13 cellular contexts compared by ENCODE assay signal in genomic region chr11:111737877-111738205, GRCh38. TPM values are rescaled to one million over a fixed set of nuclear protein-coding genes. Genes with fewer than 3 reads are reported as not detected.
DNase-seq lines count a peak whose midpoint lies in the region; ATAC-seq, FAIRE-seq and TF ChIP-seq lines count a peak whose summit lies in the region.
"Had no signal": no experiment of that assay in that cellular context is flagged by ENCODE, and none has a peak within 500 bp of the region (broad histone marks: within the 10 kb centered on the region; RNA-seq: fewer than 3 reads in every experiment).

No MANE protein-coding gene starts in this region.

- H3K36me3 ChIP-seq in left ventricle myocardium inferior (peaks cover 29% of the 10 kb centered on the region), uterus (no peaks in the 10 kb centered on the region)

- no peaks in the 10 kb centered on the region for H3K9me3 Mint-ChIP-seq in activated naive CD8-positive, alpha-beta T cell treated with anti-CD3 and anti-CD28 coated beads, Interleukin-2, amount 50 U/mL, for 24 hours
- no peaks in the 10 kb centered on the region for H3K9me3 Mint-ChIP-seq in activated naive CD8-positive, alpha-beta T cell treated with anti-CD3 and anti-CD28 coated beads for 36 hours
- H3K9me3 Mint-ChIP-seq in osteocyte (ENCODE audit: unreplicated experiment): no peaks in the 10 kb centered on the region
- no peaks in the 10 kb centered on the region for H3K9me3 Mint-ChIP-seq in activated T-helper 1 cell treated with anti-CD3 and anti-CD28 coated beads, Interleukin-12 subunit alpha, Interleukin-12 subunit beta, Interleukin-2, Interleukin-4 antibody, amounts not matched to agents 30 ng/mL and 10 ng/mL and 1 ng/mL, durations not matched to agents 14 hours and 24 hours and 36 hours

- H3K4me3 ChIP-seq in left ventricle myocardium inferior (no peak overlapping the region), uterus (no peak overlapping the region)
- H3K4me3 ChIP-seq: K562 had no signal

- H3K27me3 Mint-ChIP-seq in activated naive CD8-positive, alpha-beta T cell treated with anti-CD3 and anti-CD28 coated beads, Interleukin-2, amount 50 U/mL, for 24 hours: no peaks in the 10 kb centered on the region
- H3K27me3 Mint-ChIP-seq in activated naive CD8-positive, alpha-beta T cell treated with anti-CD3 and anti-CD28 coated beads for 36 hours: no peaks in the 10 kb centered on the region
- H3K27me3 Mint-ChIP-seq in osteocyte (ENCODE audit: unreplicated experiment): no peaks in the 10 kb centered on the region
- H3K27me3 Mint-ChIP-seq in activated T-helper 1 cell treated with anti-CD3 and anti-CD28 coated beads, Interleukin-12 subunit alpha, Interleukin-12 subunit beta, Interleukin-2, Interleukin-4 antibody, amounts not matched to agents 30 ng/mL and 10 ng/mL and 1 ng/mL, durations not matched to agents 14 hours and 24 hours and 36 hours (ENCODE audit: insufficient read depth): no peaks in the 10 kb centered on the region

- no peak for ATAC-seq in activated naive CD8-positive, alpha-beta T cell treated with anti-CD3 and anti-CD28 coated beads, Interleukin-2, amount 50 U/mL, for 24 hours
- ATAC-seq: K562 had no signal

- peaks cover 1% of the 10 kb centered on the region for H3K4me1 Mint-ChIP-seq in activated naive CD8-positive, alpha-beta T cell treated with anti-CD3 and anti-CD28 coated beads, Interleukin-2, amount 50 U/mL, for 24 hours
- peaks cover 2% of the 10 kb centered on the region for H3K4me1 Mint-ChIP-seq in activated naive CD8-positive, alpha-beta T cell treated with anti-CD3 and anti-CD28 coated beads for 36 hours
- peaks cover 52% of the 10 kb centered on the region for H3K4me1 Mint-ChIP-seq in osteocyte (ENCODE audit: unreplicated experiment)
- peaks cover 4% of the 10 kb centered on the region for H3K4me1 Mint-ChIP-seq in activated T-helper 1 cell treated with anti-CD3 and anti-CD28 coated beads, Interleukin-12 subunit alpha, Interleukin-12 subunit beta, Interleukin-2, Interleukin-4 antibody, amounts not matched to agents 30 ng/mL and 10 ng/mL and 1 ng/mL, durations not matched to agents 14 hours and 24 hours and 36 hours (ENCODE audit: low read depth)

- H3K27me3 ChIP-seq in left ventricle myocardium inferior (ENCODE audit: low read depth) (no peaks in the 10 kb centered on the region), uterus (no peaks in the 10 kb centered on the region)

- peak overlapping the region; percentile 46 for H3K27ac Mint-ChIP-seq in activated naive CD8-positive, alpha-beta T cell treated with anti-CD3 and anti-CD28 coated beads, Interleukin-2, amount 50 U/mL, for 24 hours
- no peak overlapping the region for H3K27ac Mint-ChIP-seq in activated naive CD8-positive, alpha-beta T cell treated with anti-CD3 and anti-CD28 coated beads for 36 hours
- H3K27ac Mint-ChIP-seq in osteocyte (ENCODE audit: unreplicated experiment): peak overlapping the region; percentile 100
- H3K27ac Mint-ChIP-seq in activated T-helper 1 cell treated with anti-CD3 and anti-CD28 coated beads, Interleukin-12 subunit alpha, Interleukin-12 subunit beta, Interleukin-2, Interleukin-4 antibody, amounts not matched to agents 30 ng/mL and 10 ng/mL and 1 ng/mL, durations not matched to agents 14 hours and 24 hours and 36 hours: no peak overlapping the region

- H3K4me1 ChIP-seq in left ventricle myocardium inferior (peaks cover 63% of the 10 kb centered on the region), uterus (peaks cover 22 to 29% of the 10 kb centered on the region in 2 donors)

- no peak for TF ChIP-seq POLR2A in uterus (IDR thresholded peaks at IDR 0.05)

- no peak for FAIRE-seq in RCC 7860 (lab: Jason Lieb, UNC)
- FAIRE-seq: G401.6 had no signal

- DNase-seq in activated naive CD8-positive, alpha-beta T cell treated with anti-CD3 and anti-CD28 coated beads, Interleukin-2, amount 50 U/mL, for 24 hours: no peak
- no peak for DNase-seq in activated naive CD8-positive, alpha-beta T cell treated with anti-CD3 and anti-CD28 coated beads for 36 hours
- DNase-seq in left ventricle myocardium inferior (no peak), osteocyte (ENCODE audit: extremely low spot score, unreplicated experiment) (no peak), uterus (peak in 1 of 2 donors; percentile 50), RCC 7860 (ENCODE audit: low spot score) (no peak), HT-29 (ENCODE audit: low spot score) (no peak)
- no peak for DNase-seq in activated T-helper 1 cell treated with anti-CD3 and anti-CD28 coated beads, Interleukin-12 subunit alpha, Interleukin-12 subunit beta, Interleukin-2, Interleukin-4 antibody, amounts not matched to agents 30 ng/mL and 10 ng/mL and 1 ng/mL, durations not matched to agents 14 hours and 24 hours and 36 hours (ENCODE audit: low spot score)
- DNase-seq: ACHN; central memory CD4-positive, alpha-beta T cell; NCI-H446 treated with DMSO at 0.1 percent for 48 hours had no signal

- no peaks in the 10 kb centered on the region for H3K9me3 ChIP-seq in left ventricle myocardium inferior (replicated peaks)
- H3K9me3 ChIP-seq in uterus: no peaks in the 10 kb centered on the region

- intact Hi-C loops in left ventricle myocardium inferior (cut with micrococcal nuclease) (no loop called here), uterus (cut with DNase I; ENCODE audit: low total_unique reads) (no loop called here)
- intact Hi-C loops in activated T-helper 1 cell treated with anti-CD3 and anti-CD28 coated beads, Interleukin-12 subunit alpha, Interleukin-12 subunit beta, Interleukin-2, Interleukin-4 antibody, amounts not matched to agents 30 ng/mL and 10 ng/mL and 1 ng/mL, durations not matched to agents 14 hours and 24 hours and 36 hours (cut with micrococcal nuclease): no loop called here

- H3K36me3 Mint-ChIP-seq in activated naive CD8-positive, alpha-beta T cell treated with anti-CD3 and anti-CD28 coated beads, Interleukin-2, amount 50 U/mL, for 24 hours (ENCODE audit: low read depth): peaks cover 32% of the 10 kb centered on the region
- H3K36me3 Mint-ChIP-seq in activated naive CD8-positive, alpha-beta T cell treated with anti-CD3 and anti-CD28 coated beads for 36 hours: peaks cover 8% of the 10 kb centered on the region
- H3K36me3 Mint-ChIP-seq in osteocyte (ENCODE audit: unreplicated experiment): peaks cover 26% of the 10 kb centered on the region
- peaks cover 23% of the 10 kb centered on the region for H3K36me3 Mint-ChIP-seq in activated T-helper 1 cell treated with anti-CD3 and anti-CD28 coated beads, Interleukin-12 subunit alpha, Interleukin-12 subunit beta, Interleukin-2, Interleukin-4 antibody, amounts not matched to agents 30 ng/mL and 10 ng/mL and 1 ng/mL, durations not matched to agents 14 hours and 24 hours and 36 hours (ENCODE audit: low read depth)

- TF ChIP-seq CTCF in left ventricle myocardium inferior (IDR thresholded peaks at IDR 0.05; ENCODE audit: borderline replicate concordance) (no peak), osteocyte (IDR thresholded peaks at IDR 0.05) (no peak), uterus (IDR thresholded peaks at IDR 0.05) (no peak)

- peak overlapping the region; percentile 92 for H3K27ac ChIP-seq in left ventricle myocardium inferior (replicated peaks)
- peak overlapping the region; percentile 93 to 95 for H3K27ac ChIP-seq in uterus

- H3K4me3 Mint-ChIP-seq in activated naive CD8-positive, alpha-beta T cell treated with anti-CD3 and anti-CD28 coated beads, Interleukin-2, amount 50 U/mL, for 24 hours: no peak overlapping the region
- no peak overlapping the region for H3K4me3 Mint-ChIP-seq in activated naive CD8-positive, alpha-beta T cell treated with anti-CD3 and anti-CD28 coated beads for 36 hours
- H3K4me3 Mint-ChIP-seq in osteocyte (ENCODE audit: unreplicated experiment): no peak overlapping the region
- H3K4me3 Mint-ChIP-seq in activated T-helper 1 cell treated with anti-CD3 and anti-CD28 coated beads, Interleukin-12 subunit alpha, Interleukin-12 subunit beta, Interleukin-2, Interleukin-4 antibody, amounts not matched to agents 30 ng/mL and 10 ng/mL and 1 ng/mL, durations not matched to agents 14 hours and 24 hours and 36 hours: no peak overlapping the region

RNA-seq across cellular contexts. Expression of gene PPP2R1B, which starts 28.3 kb away (rescaled TPM):
- 10 to 100 TPM; 53.0 to 57.6 TPM for total RNA-seq in activated naive CD8-positive, alpha-beta T cell treated with anti-CD3 and anti-CD28 coated beads for 36 hours
- total RNA-seq in left ventricle myocardium inferior (6.5 TPM), osteocyte (25.2 and 26.0 TPM in 2 replicates), uterus (10 to 100 TPM; 12.0 to 30.0 (median 28.4) TPM)
- 25.9 and 28.7 TPM in 2 replicates for total RNA-seq in HT-29 (2014; rRNA removed; shearing (Covaris generic))
- 58.1 and 61.4 TPM in 2 replicates for total RNA-seq in activated T-helper 1 cell treated with anti-CD3 and anti-CD28 coated beads, Interleukin-12 subunit alpha, Interleukin-12 subunit beta, Interleukin-2, Interleukin-4 antibody, amounts not matched to agents 30 ng/mL and 10 ng/mL and 1 ng/mL, durations not matched to agents 14 hours and 24 hours and 36 hours

Comparison
In these comparisons a context has a peak if more than half of its experiments do, and no peak if none do; other contexts are left out.
1. H3K27ac Mint-ChIP-seq: peak in activated naive CD8-positive, alpha-beta T cell treated with anti-CD3 and anti-CD28 coated beads, Interleukin-2, amount 50 U/mL, for 24 hours (single experiment) and osteocyte (single experiment); none in activated naive CD8-positive, alpha-beta T cell treated with anti-CD3 and anti-CD28 coated beads for 36 hours (single experiment) and activated T-helper 1 cell treated with anti-CD3 and anti-CD28 coated beads, Interleukin-12 subunit alpha, Interleukin-12 subunit beta, Interleukin-2, Interleukin-4 antibody, amounts not matched to agents 30 ng/mL and 10 ng/mL and 1 ng/mL, durations not matched to agents 14 hours and 24 hours and 36 hours (single experiment).